17 cellular contexts compared by ENCODE assay signal in the genomic region with DNA sequence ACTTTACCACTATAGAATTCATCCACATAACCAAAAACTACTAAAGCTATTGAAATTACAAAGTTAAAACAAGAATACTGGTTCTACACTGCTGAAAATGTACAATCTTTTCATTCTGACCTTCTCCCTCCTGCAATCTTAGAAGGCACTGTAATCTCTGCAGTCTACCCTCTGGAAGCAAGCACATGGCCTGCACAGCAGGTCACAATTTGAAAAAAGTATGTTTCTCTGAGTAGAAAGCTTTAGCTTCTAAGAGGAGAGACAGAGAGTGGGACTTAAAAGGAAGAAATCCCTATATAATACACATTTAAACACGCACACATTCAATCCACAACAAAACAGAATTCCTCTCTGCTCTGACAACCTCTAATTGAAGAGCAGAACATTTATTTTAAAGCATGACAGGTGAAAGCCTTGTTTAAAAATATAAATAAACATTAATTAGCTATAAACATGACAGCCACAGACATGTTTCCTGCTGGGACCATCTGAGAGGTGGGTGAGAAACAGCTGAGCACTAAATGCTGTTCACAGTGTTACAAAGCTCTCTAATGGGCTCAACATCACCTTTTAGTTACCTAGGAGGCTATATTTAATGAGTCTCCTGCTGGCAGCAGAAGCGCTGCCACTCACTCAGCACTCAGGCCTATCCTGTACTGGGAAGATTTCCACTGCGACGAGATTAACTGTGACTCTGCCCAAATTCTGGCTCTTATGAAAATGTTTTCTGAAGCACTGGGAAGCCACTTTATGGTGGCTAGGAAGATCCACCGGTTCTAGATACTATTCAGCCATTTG.
DNase-seq lines count a peak whose midpoint lies in the region; ATAC-seq and TF ChIP-seq lines count a peak whose summit lies in the region.
"Had no signal": no experiment of that assay in that cellular context is flagged by ENCODE, and none has a peak within 500 bp of the region (broad histone marks: within the 10 kb centered on the region; RNA-seq: fewer than 3 reads in every experiment).

No MANE protein-coding gene starts in this region.

- H3K36me3 ChIP-seq in GM23338 (ENCODE audit: insufficient read depth) (no peaks in the 10 kb centered on the region), neural cell (ENCODE audit: insufficient read depth, low read length) (no peaks in the 10 kb centered on the region)

- H3K4me3 ChIP-seq in GM23338 (no peak overlapping the region), neural cell (ENCODE audit: low read length) (no peak overlapping the region)
- H3K4me3 ChIP-seq: K562 had no signal

- H4K20me1 ChIP-seq in GM23338 (replicated peaks; ENCODE audit: insufficient read depth) (no peaks in the 10 kb centered on the region), neural cell (ENCODE audit: insufficient read depth) (no peaks in the 10 kb centered on the region)

- H3K9me3 Mint-ChIP-seq in GM23338: peaks cover 6% of the 10 kb centered on the region; the same call in 2 of the 3 replicates
- H3K9me3 Mint-ChIP-seq in activated naive CD8-positive, alpha-beta T cell treated with anti-CD3 and anti-CD28 coated beads, Interleukin-2, amount 50 U/mL, for 24 hours: no peaks in the 10 kb centered on the region

- H3K27ac ChIP-seq in GM23338 (ENCODE audit: low read depth) (no peak overlapping the region), neural cell (ENCODE audit: low read length) (peak overlapping the region; percentile 12)

- DNase-seq in GM23338 (ENCODE audit: low spot score) (no peak), NCI-H1417 treated with DMSO at 0.1 percent for 48 hours (lab: John Stamatoyannopoulos, UW) (peak; percentile 98), NCI-H748 (lab: John Stamatoyannopoulos, UW; ENCODE audit: unreplicated experiment) (peak; percentile 94)
- no peak for DNase-seq in activated naive CD8-positive, alpha-beta T cell treated with anti-CD3 and anti-CD28 coated beads, Interleukin-2, amount 50 U/mL, for 24 hours
- DNase-seq: ACHN, AML-193, Caco-2, DMS53, MV-4-11, OCI-M1, SHP77 treated with DMSO at 0.1 percent for 48 hours, T-helper 1 cell had no signal

- no peak overlapping the region for H3K9ac ChIP-seq in neural cell (ENCODE audit: low read length)

- H3K9me2 ChIP-seq in GM23338 (ENCODE audit: insufficient read depth) (no peaks in the 10 kb centered on the region), neural cell (ENCODE audit: insufficient read depth, low read length) (no peaks in the 10 kb centered on the region)

- H3K36me3 Mint-ChIP-seq in GM23338 (ENCODE audit: low read depth): peaks cover 2% of the 10 kb centered on the region; the same call in 2 of the 3 replicates
- H3K36me3 Mint-ChIP-seq in activated naive CD8-positive, alpha-beta T cell treated with anti-CD3 and anti-CD28 coated beads, Interleukin-2, amount 50 U/mL, for 24 hours (ENCODE audit: low read depth): no peaks in the 10 kb centered on the region

- TF ChIP-seq EP300 in neural cell (conservative IDR thresholded peaks at IDR 0.05; ENCODE audit: poor library complexity, severe bottlenecking): peak; percentile 61

- H3K4me1 ChIP-seq in GM23338 (ENCODE audit: insufficient read depth): no peaks in the 10 kb centered on the region
- H3K4me1 ChIP-seq: Caco-2 had no signal

- TF ChIP-seq RAD21 in neural cell (conservative IDR thresholded peaks at IDR 0.05): no peak

- no peak overlapping the region for H3K27ac Mint-ChIP-seq in GM23338
- no peak overlapping the region for H3K27ac Mint-ChIP-seq in activated naive CD8-positive, alpha-beta T cell treated with anti-CD3 and anti-CD28 coated beads, Interleukin-2, amount 50 U/mL, for 24 hours

- no peak overlapping the region for H3K4me3 Mint-ChIP-seq in GM23338
- H3K4me3 Mint-ChIP-seq in activated naive CD8-positive, alpha-beta T cell treated with anti-CD3 and anti-CD28 coated beads, Interleukin-2, amount 50 U/mL, for 24 hours: no peak overlapping the region

- peaks cover 9% of the 10 kb centered on the region; the same call in 2 of the 3 replicates for H3K4me1 Mint-ChIP-seq in GM23338
- H3K4me1 Mint-ChIP-seq in activated naive CD8-positive, alpha-beta T cell treated with anti-CD3 and anti-CD28 coated beads, Interleukin-2, amount 50 U/mL, for 24 hours: no peaks in the 10 kb centered on the region

- no peaks in the 10 kb centered on the region for H3K27me3 Mint-ChIP-seq in GM23338 (ENCODE audit: insufficient read depth, low read depth, poor library complexity)
- H3K27me3 Mint-ChIP-seq in activated naive CD8-positive, alpha-beta T cell treated with anti-CD3 and anti-CD28 coated beads, Interleukin-2, amount 50 U/mL, for 24 hours: no peaks in the 10 kb centered on the region

- no peaks in the 10 kb centered on the region for H3K9me3 ChIP-seq in neural cell (ENCODE audit: low read length)
- H3K9me3 ChIP-seq: Caco-2 had no signal

- H3K4me2 ChIP-seq in GM23338: no peak overlapping the region
- peak overlapping the region; percentile 30 for H3K4me2 ChIP-seq in neural cell (ENCODE audit: low read length)

- H3K79me2 ChIP-seq in GM23338 (replicated peaks; ENCODE audit: insufficient read depth) (no peaks in the 10 kb centered on the region), neural cell (replicated peaks; ENCODE audit: insufficient read depth, low read length) (no peaks in the 10 kb centered on the region)

- TF ChIP-seq CTCF in GM23338 (conservative IDR thresholded peaks at IDR 0.05; ENCODE audit: low read depth in 2 of 2) (no peak), neural cell (IDR thresholded peaks at IDR 0.05; ENCODE audit: poor library complexity, severe bottlenecking) (no peak)

- H2AFZ ChIP-seq in GM23338 (peak overlapping the region; percentile 35; the same call in 1 of the 2 replicates), neural cell (ENCODE audit: low read depth, low read length) (no peak overlapping the region)

- no peaks in the 10 kb centered on the region for H3F3A ChIP-seq in GM23338 (replicated peaks; ENCODE audit: low read depth)
- no peaks in the 10 kb centered on the region for H3F3A ChIP-seq in neural cell (ENCODE audit: insufficient read depth, low read length, poor library complexity, severe bottlenecking)

- H3K27me3 ChIP-seq in GM23338 (ENCODE audit: insufficient read depth) (no peaks in the 10 kb centered on the region), neural cell (ENCODE audit: insufficient read depth, low read depth, low read length) (no peaks in the 10 kb centered on the region)

- no peak for ATAC-seq in GM23338
- ATAC-seq in GM19463 (IDR thresholded peaks at IDR 0.05; ENCODE audit: unreplicated experiment): no peak
- ATAC-seq in GM18520 (IDR thresholded peaks at IDR 0.05; ENCODE audit: unreplicated experiment): no peak
- no peak for ATAC-seq in activated naive CD8-positive, alpha-beta T cell treated with anti-CD3 and anti-CD28 coated beads, Interleukin-2, amount 50 U/mL, for 24 hours
- ATAC-seq: K562, SK-N-SH treated with all-trans-retinoic acid at 6 μM for 48 hours had no signal

TF ChIP-seq in GM23338, 12 proteins besides CTCF, POLR2A, EP300 and RAD21 (continues in another document):
- TF ChIP-seq ZNF114 (CRISPR knock-in tag; IDR thresholded peaks at IDR 0.05): no peak
- TF ChIP-seq, protein P1, sequence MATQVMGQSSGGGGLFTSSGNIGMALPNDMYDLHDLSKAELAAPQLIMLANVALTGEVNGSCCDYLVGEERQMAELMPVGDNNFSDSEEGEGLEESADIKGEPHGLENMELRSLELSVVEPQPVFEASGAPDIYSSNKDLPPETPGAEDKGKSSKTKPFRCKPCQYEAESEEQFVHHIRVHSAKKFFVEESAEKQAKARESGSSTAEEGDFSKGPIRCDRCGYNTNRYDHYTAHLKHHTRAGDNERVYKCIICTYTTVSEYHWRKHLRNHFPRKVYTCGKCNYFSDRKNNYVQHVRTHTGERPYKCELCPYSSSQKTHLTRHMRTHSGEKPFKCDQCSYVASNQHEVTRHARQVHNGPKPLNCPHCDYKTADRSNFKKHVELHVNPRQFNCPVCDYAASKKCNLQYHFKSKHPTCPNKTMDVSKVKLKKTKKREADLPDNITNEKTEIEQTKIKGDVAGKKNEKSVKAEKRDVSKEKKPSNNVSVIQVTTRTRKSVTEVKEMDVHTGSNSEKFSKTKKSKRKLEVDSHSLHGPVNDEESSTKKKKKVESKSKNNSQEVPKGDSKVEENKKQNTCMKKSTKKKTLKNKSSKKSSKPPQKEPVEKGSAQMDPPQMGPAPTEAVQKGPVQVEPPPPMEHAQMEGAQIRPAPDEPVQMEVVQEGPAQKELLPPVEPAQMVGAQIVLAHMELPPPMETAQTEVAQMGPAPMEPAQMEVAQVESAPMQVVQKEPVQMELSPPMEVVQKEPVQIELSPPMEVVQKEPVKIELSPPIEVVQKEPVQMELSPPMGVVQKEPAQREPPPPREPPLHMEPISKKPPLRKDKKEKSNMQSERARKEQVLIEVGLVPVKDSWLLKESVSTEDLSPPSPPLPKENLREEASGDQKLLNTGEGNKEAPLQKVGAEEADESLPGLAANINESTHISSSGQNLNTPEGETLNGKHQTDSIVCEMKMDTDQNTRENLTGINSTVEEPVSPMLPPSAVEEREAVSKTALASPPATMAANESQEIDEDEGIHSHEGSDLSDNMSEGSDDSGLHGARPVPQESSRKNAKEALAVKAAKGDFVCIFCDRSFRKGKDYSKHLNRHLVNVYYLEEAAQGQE (IDR thresholded peaks at IDR 0.05; ENCODE audit: unreplicated experiment): no peak

TF ChIP-seq in neural cell, 6 proteins besides CTCF, POLR2A, EP300 and RAD21 (continues in another document):
- TF ChIP-seq, protein P1 (IDR thresholded peaks at IDR 0.05; ENCODE audit: borderline replicate concordance): peak; percentile 62
- TF ChIP-seq POLR2AphosphoS5 (IDR thresholded peaks at IDR 0.05): peak; percentile 78

Comparison
In these comparisons a context has a peak if more than half of its experiments do, and no peak if none do; other contexts are left out.
1. DNase-seq: peak in NCI-H1417 treated with DMSO at 0.1 percent for 48 hours (single experiment) and NCI-H748 (single experiment); none in GM23338 (single experiment) and activated naive CD8-positive, alpha-beta T cell treated with anti-CD3 and anti-CD28 coated beads, Interleukin-2, amount 50 U/mL, for 24 hours (single experiment).